ENCODE assay signal across 8 cellular contexts in the genomic region with DNA sequence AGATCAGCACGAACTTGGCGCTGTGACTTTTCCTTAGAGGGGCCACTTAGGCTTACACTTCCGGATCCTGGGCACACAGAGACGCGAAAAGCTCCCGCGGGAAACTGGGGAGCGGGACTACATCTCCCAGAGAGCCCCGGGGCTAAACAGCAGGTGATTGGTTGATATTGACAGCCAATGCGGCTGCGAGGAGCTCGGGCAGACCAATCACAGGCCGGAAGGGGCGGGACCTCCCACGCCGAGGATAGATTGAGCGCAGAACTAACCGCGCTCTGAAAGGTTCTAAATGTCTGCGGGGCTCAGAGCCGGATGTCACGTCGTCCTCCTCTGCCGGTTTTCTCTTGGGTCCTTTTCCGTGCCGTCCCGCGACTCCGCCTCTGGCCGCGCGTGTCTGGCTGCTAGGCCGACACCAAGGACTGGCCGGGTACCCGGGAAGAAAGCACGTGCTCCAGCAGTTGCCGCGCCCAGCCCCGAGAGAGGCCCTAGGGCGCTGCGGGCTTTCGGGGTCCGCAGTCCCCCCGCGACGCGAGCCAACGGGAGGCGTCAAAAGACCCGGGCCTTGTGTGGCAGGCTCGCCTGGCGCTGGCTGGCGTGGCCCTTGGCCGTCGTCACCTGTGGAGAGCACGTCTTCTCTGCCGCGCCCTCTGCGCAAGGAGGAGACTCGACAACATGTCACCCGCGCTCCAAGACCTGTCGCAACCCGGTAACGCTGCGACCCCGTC. TPM values are rescaled to one million over a fixed set of nuclear protein-coding genes. Genes with fewer than 3 reads are reported as not detected.
DNase-seq lines count a peak whose midpoint lies in the region; ATAC-seq and TF ChIP-seq lines count a peak whose summit lies in the region.

A gene (plus strand): TSS at position 258 of the 722 bp plus-strand sequence. CDS start 412 bp downstream, at position 670.

- H3K4me2 ChIP-seq in PC-3 (ENCODE audit: low read length): peak within 1 kb of the TSS; percentile 97

- H3K4me3 ChIP-seq in PC-3 (ENCODE audit: low read length) (peak within 1 kb of the TSS; percentile 92), mucosa of descending colon (peak within 1 kb of the TSS; percentile 69)

- H3K27ac ChIP-seq in PC-3 (ENCODE audit: low read length) (peak within 1 kb of the TSS; percentile 63), epithelial cell of prostate (peak within 1 kb of the TSS; percentile 81)

- peak within 1 kb of the TSS; percentile 92 for H3K9ac ChIP-seq in PC-3 (ENCODE audit: low read length)

- TF ChIP-seq CTCF in PC-3 (conservative IDR thresholded peaks at IDR 0.05; ENCODE audit: low read depth, low read length) (no peak), mucosa of descending colon (IDR thresholded peaks at IDR 0.05) (no peak)

- H3F3A ChIP-seq in PC-3 (ENCODE audit: low read length, unreplicated experiment): no peaks in the 10 kb centered on the region

- no peak for TF ChIP-seq RAD21 in Ishikawa (IDR thresholded peaks at IDR 0.05; ENCODE audit: low read depth)

- 0 out of 2 replicates have a peak, but pooled peaks have one; percentile 20 for TF ChIP-seq EP300 in Ishikawa (IDR thresholded peaks at IDR 0.05; ENCODE audit: borderline replicate concordance)

- no peaks in the 10 kb centered on the region for H3K27me3 ChIP-seq in PC-3 (ENCODE audit: low read length)

- CTCF ChIA-PET in PC-3 (lab: Charles Lee): no interaction called here

- POLR2A ChIA-PET in PC-3 (lab: Charles Lee; ENCODE audit: unreplicated experiment): no interaction called here

- peak; percentile 98 for DNase-seq in DMS114 treated with DMSO at 0.1 percent for 48 hours (lab: John Stamatoyannopoulos, UW; ENCODE audit: unreplicated experiment)
- peak; percentile 94 for DNase-seq in PC-3
- DNase-seq in activated T-cell treated with anti-CD3 and anti-CD28 coated beads for 48 hours (ENCODE audit: low read depth): peak; percentile 92
- DNase-seq in epithelial cell of prostate (ENCODE audit: low read depth, low spot score): peak; percentile 76
- DNase-seq in mucosa of descending colon: peak; percentile 97 to 99 (median 98)
- DNase-seq in stimulated activated CD8-positive, alpha-beta memory T cell treated with anti-CD3 and anti-CD28 coated beads, Interleukin-4, amount 100 ng/mL, for 24 hours (ENCODE audit: low read depth): peak; percentile 93

- ATAC-seq in GM21576 (IDR thresholded peaks at IDR 0.05; ENCODE audit: unreplicated experiment) (peak; percentile 97), PC-3 (peak; percentile 97), mucosa of descending colon (peak; percentile 99)

- H3K36me3 ChIP-seq in PC-3 (ENCODE audit: low read depth, low read length) (no peaks in the 10 kb centered on the region), mucosa of descending colon (ENCODE audit: low read depth) (peaks cover 5% of the 10 kb centered on the region)

- H2AFZ ChIP-seq in PC-3 (ENCODE audit: low read length): peak within 1 kb of the TSS; percentile 90

- no peaks in the 10 kb centered on the region for H3K9me3 ChIP-seq in PC-3 (ENCODE audit: low read length)
- H3K9me3 ChIP-seq in mucosa of descending colon: no peaks in the 10 kb centered on the region

- H3K4me1 ChIP-seq in PC-3 (ENCODE audit: insufficient read depth, low read length) (no peaks in the 10 kb centered on the region), mucosa of descending colon (ENCODE audit: low read depth) (peaks cover 2% of the 10 kb centered on the region)

- BruUV-seq in PC-3 (replicated peaks; lab: Mats Ljungman, UMichigan): no TSS peak

- no peaks in the 10 kb centered on the region for H3K9me2 ChIP-seq in PC-3 (replicated peaks; ENCODE audit: low read length)

- intact Hi-C loops in PC-3 (cut with micrococcal nuclease): no loop called here
- intact Hi-C loops in mucosa of descending colon (cut with DNase I, micrococcal nuclease): no loop called here

- H4K20me1 ChIP-seq in PC-3 (ENCODE audit: low read length): peaks cover 4% of the 10 kb centered on the region; the same call in 1 of the 2 replicates

- peaks cover 48% of the 10 kb centered on the region for H3K79me2 ChIP-seq in PC-3 (ENCODE audit: low read length)

TF ChIP-seq in Ishikawa, 13 proteins besides CTCF, POLR2A, EP300 and RAD21:
- TF ChIP-seq FOXM1 (IDR thresholded peaks at IDR 0.05; ENCODE audit: borderline replicate concordance, low read depth) (no peak), TCF12 (IDR thresholded peaks at IDR 0.05; ENCODE audit: low read depth) (peak; percentile 24; the same call in 1 of the 2 replicates), CEBPB (IDR thresholded peaks at IDR 0.05) (peak; percentile 29; the same call in 1 of the 2 replicates), YY1 (IDR thresholded peaks at IDR 0.05; ENCODE audit: low read depth) (no peak), TAF1 (IDR thresholded peaks at IDR 0.05; ENCODE audit: low read depth) (peak; percentile 76), NFIC (IDR thresholded peaks at IDR 0.05) (peak; percentile 36; the same call in 1 of the 2 replicates), EGR1 (IDR thresholded peaks at IDR 0.05) (no peak), ZBTB7A (IDR thresholded peaks at IDR 0.05; ENCODE audit: low read depth) (peak; percentile 15; the same call in 1 of the 2 replicates), CREB1 (IDR thresholded peaks at IDR 0.05; ENCODE audit: low read depth) (peak; percentile 33; the same call in 1 of the 2 replicates), TEAD4 (IDR thresholded peaks at IDR 0.05) (no peak)
- TF ChIP-seq, protein P1, sequence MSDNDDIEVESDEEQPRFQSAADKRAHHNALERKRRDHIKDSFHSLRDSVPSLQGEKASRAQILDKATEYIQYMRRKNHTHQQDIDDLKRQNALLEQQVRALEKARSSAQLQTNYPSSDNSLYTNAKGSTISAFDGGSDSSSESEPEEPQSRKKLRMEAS (IDR thresholded peaks at IDR 0.05): peak; percentile 95
- TF ChIP-seq, protein P2, sequence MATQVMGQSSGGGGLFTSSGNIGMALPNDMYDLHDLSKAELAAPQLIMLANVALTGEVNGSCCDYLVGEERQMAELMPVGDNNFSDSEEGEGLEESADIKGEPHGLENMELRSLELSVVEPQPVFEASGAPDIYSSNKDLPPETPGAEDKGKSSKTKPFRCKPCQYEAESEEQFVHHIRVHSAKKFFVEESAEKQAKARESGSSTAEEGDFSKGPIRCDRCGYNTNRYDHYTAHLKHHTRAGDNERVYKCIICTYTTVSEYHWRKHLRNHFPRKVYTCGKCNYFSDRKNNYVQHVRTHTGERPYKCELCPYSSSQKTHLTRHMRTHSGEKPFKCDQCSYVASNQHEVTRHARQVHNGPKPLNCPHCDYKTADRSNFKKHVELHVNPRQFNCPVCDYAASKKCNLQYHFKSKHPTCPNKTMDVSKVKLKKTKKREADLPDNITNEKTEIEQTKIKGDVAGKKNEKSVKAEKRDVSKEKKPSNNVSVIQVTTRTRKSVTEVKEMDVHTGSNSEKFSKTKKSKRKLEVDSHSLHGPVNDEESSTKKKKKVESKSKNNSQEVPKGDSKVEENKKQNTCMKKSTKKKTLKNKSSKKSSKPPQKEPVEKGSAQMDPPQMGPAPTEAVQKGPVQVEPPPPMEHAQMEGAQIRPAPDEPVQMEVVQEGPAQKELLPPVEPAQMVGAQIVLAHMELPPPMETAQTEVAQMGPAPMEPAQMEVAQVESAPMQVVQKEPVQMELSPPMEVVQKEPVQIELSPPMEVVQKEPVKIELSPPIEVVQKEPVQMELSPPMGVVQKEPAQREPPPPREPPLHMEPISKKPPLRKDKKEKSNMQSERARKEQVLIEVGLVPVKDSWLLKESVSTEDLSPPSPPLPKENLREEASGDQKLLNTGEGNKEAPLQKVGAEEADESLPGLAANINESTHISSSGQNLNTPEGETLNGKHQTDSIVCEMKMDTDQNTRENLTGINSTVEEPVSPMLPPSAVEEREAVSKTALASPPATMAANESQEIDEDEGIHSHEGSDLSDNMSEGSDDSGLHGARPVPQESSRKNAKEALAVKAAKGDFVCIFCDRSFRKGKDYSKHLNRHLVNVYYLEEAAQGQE (IDR thresholded peaks at IDR 0.05; ENCODE audit: low read depth): no peak
- TF ChIP-seq, protein P3, sequence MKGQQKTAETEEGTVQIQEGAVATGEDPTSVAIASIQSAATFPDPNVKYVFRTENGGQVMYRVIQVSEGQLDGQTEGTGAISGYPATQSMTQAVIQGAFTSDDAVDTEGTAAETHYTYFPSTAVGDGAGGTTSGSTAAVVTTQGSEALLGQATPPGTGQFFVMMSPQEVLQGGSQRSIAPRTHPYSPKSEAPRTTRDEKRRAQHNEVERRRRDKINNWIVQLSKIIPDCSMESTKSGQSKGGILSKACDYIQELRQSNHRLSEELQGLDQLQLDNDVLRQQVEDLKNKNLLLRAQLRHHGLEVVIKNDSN (IDR thresholded peaks at IDR 0.05): peak; percentile 48; the same call in 1 of the 2 replicates

RNA-seq across cellular contexts. Expression of the gene that starts here (rescaled TPM):
- total RNA-seq in PC-3 (2014; rRNA removed) (14.2 and 15.6 TPM in 2 replicates), mucosa of descending colon (10 to 100 TPM; 21.7 to 41.1 (median 23.5) TPM)

Comparison
In these comparisons a context has a peak if more than half of its experiments do, and no peak if none do; other contexts are left out.
1. Peak in every context shown above with its lines: DNase-seq, ATAC-seq, H3K4me3 ChIP-seq and H3K27ac ChIP-seq.